Comparison of ENCODE assay signal across 8 cellular contexts in the genomic region with DNA sequence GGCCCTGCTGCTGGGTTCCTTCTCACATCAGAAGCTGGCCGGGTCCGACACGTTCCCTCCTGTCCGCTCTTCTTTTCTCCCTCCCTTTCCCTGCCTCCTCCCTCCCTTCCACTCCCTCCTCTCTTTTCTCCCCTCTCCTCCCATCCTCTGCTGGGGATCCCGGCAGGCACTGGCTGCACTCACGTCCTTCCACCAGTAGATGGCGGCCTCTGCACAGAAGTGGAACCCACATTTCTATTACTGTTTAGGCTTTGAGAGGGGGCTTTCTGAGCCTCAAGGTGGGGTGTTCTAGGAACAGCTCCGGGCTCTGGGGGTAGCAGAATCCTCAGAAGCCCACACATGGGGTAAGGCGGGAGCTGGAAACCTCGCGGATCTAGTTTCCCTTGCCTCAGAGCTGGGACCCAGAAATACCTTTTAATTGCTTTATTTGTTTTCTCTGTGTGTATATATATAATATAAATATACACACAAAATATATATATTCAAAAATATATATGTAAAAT.
DNase-seq lines count a peak whose midpoint lies in the region; ATAC-seq and TF ChIP-seq lines count a peak whose summit lies in the region.

No MANE protein-coding gene starts in this region.

- DNase-seq in SKM-1 treated with dmso at 0.1 percent for 144 hours (lab: John Stamatoyannopoulos, UW; ENCODE audit: unreplicated experiment) (peak; percentile 18), SKM-1 (lab: John Stamatoyannopoulos, UW; ENCODE audit: unreplicated experiment) (no peak), NCI-H146 (lab: John Stamatoyannopoulos, UW) (peak; percentile 5), neural crest cell (ENCODE audit: low read depth, low spot score) (peak; percentile 78), vagina (ENCODE audit: extremely low spot score in 2 of 2) (no peak)
- peak; percentile 41 for DNase-seq in activated CD4-positive, alpha-beta memory T cell treated with anti-CD3 and anti-CD28 coated beads, Interleukin-2, amount 10 ng/mL, durations not matched to agents 7 days and 5 days
- DNase-seq in central memory CD4-positive, alpha-beta T cell = no peak

- TF ChIP-seq CTCF in neural crest cell (conservative IDR thresholded peaks at IDR 0.05) (peak; percentile 86), vagina (IDR thresholded peaks at IDR 0.05) (peak; percentile 20 to 76 (median 55))

- peaks cover 6% of the 10 kb centered on the region for H3K27me3 Mint-ChIP-seq in activated CD4-positive, alpha-beta memory T cell treated with anti-CD3 and anti-CD28 coated beads, Interleukin-2, amount 10 ng/mL, durations not matched to agents 7 days and 5 days
- peaks cover 3% of the 10 kb centered on the region for H3K27me3 Mint-ChIP-seq in neural crest cell (ENCODE audit: low read depth)

- H3K36me3 Mint-ChIP-seq in activated CD4-positive, alpha-beta memory T cell treated with anti-CD3 and anti-CD28 coated beads, Interleukin-2, amount 10 ng/mL, durations not matched to agents 7 days and 5 days (ENCODE audit: low read depth) = no peaks in the 10 kb centered on the region
- no peaks in the 10 kb centered on the region for H3K36me3 Mint-ChIP-seq in neural crest cell (ENCODE audit: low read depth)

- no peaks in the 10 kb centered on the region for H3K27me3 ChIP-seq in vagina

- no peak overlapping the region for H3K27ac ChIP-seq in vagina

- no peak for TF ChIP-seq POLR2A in vagina (IDR thresholded peaks at IDR 0.05)

- CTCF ChIA-PET in activated CD4-positive, alpha-beta memory T cell treated with anti-CD3 and anti-CD28 coated beads, Interleukin-2, amount 10 ng/mL, durations not matched to agents 7 days and 5 days (lab: Charles Lee) = interaction anchor here (1.0 to 3.4 kb wide), 6 partner anchors 11 to 702 kb away, joined by 3 to 18 read pairs (median 4); no protein-coding TSS in a partner anchor

- H3K36me3 ChIP-seq in vagina = no peaks in the 10 kb centered on the region

- POLR2A ChIA-PET in activated CD4-positive, alpha-beta memory T cell treated with anti-CD3 and anti-CD28 coated beads, Interleukin-2, amount 10 ng/mL, durations not matched to agents 7 days and 5 days (lab: Charles Lee) = no interaction called here

- no peaks in the 10 kb centered on the region for H3K4me1 Mint-ChIP-seq in activated CD4-positive, alpha-beta memory T cell treated with anti-CD3 and anti-CD28 coated beads, Interleukin-2, amount 10 ng/mL, durations not matched to agents 7 days and 5 days
- peaks cover 40% of the 10 kb centered on the region for H3K4me1 Mint-ChIP-seq in neural crest cell

- H3K4me3 ChIP-seq in vagina = no peak overlapping the region

- ATAC-seq in esophagus mucosa = peak; percentile 27

- no peaks in the 10 kb centered on the region for H3K9me3 Mint-ChIP-seq in activated CD4-positive, alpha-beta memory T cell treated with anti-CD3 and anti-CD28 coated beads, Interleukin-2, amount 10 ng/mL, durations not matched to agents 7 days and 5 days
- no peaks in the 10 kb centered on the region for H3K9me3 Mint-ChIP-seq in neural crest cell

- H3K4me1 ChIP-seq in vagina = peaks cover 8% of the 10 kb centered on the region

- no peak overlapping the region for H3K27ac Mint-ChIP-seq in activated CD4-positive, alpha-beta memory T cell treated with anti-CD3 and anti-CD28 coated beads, Interleukin-2, amount 10 ng/mL, durations not matched to agents 7 days and 5 days
- H3K27ac Mint-ChIP-seq in neural crest cell (ENCODE audit: unreplicated experiment) = no peak overlapping the region

- no peak overlapping the region for H3K4me3 Mint-ChIP-seq in activated CD4-positive, alpha-beta memory T cell treated with anti-CD3 and anti-CD28 coated beads, Interleukin-2, amount 10 ng/mL, durations not matched to agents 7 days and 5 days
- H3K4me3 Mint-ChIP-seq in neural crest cell = no peak overlapping the region

- no peaks in the 10 kb centered on the region for H3K9me3 ChIP-seq in vagina

- intact Hi-C loops in vagina (cut with DNase I) = no loop called here

Comparison
In these comparisons a context has a peak if more than half of its experiments do, and no peak if none do; other contexts are left out.
1. DNase-seq: peak in SKM-1 treated with dmso at 0.1 percent for 144 hours (single experiment), NCI-H146 (single experiment), activated CD4-positive, alpha-beta memory T cell treated with anti-CD3 and anti-CD28 coated beads, Interleukin-2, amount 10 ng/mL, durations not matched to agents 7 days and 5 days (single experiment) and neural crest cell (single experiment); none in SKM-1 (single experiment), vagina (0 of 2) and central memory CD4-positive, alpha-beta T cell (single experiment).